7 cellular contexts compared by ENCODE assay signal in the genomic region with DNA sequence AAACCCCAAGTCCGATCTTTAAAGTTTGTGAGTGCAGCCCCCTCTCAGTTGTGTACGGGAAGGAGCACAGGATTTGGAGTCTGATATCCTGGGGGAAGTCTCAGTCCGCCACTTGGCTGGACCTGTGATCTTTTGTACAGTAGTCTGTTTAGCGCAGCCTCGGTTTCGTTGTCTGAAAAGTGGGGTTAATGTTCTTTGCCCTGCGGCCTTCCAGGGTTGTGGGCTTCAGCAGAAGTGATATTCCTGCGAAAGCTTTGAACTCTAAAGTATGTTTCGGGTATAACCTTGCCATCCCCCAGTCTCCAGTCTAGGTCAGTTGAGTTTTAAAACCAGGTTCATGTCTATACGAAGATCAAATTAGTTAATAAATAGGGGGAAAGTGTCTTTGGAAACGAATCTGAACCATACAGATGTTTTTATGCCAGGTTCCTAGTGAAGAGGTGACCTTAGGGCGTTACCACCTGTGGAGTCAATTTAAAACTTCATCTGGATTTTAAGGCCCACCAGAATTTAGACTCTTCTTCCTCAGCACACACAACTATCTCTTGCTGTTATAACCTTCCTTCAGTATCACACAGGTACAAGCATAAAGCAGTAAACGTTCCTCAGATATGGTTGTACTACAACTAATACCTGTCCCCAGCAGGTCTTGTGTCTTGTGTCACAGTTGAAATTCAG. TPM values are rescaled to one million over a fixed set of nuclear protein-coding genes. Genes with fewer than 3 reads are reported as not detected.
DNase-seq lines count a peak whose midpoint lies in the region; ATAC-seq, FAIRE-seq and TF ChIP-seq lines count a peak whose summit lies in the region.

No MANE protein-coding gene starts in this region.

- no peak overlapping the region for H2BK5ac ChIP-seq in mesenchymal stem cell (ENCODE audit: low read depth, low read length, poor library complexity, severe bottlenecking)

- H3K79me1 ChIP-seq in mesenchymal stem cell (replicated peaks; ENCODE audit: low read length, poor library complexity, severe bottlenecking) = peaks cover 6% of the 10 kb centered on the region

- H3K4me3 ChIP-seq in bronchial epithelial cell (ENCODE audit: low read depth, low read length) (peak overlapping the region; percentile 94), mesenchymal stem cell (ENCODE audit: insufficient read depth in 1 of 2, low read depth in 1 of 2, low read length in 2 of 2) (peak overlapping the region; percentile 67 to 90)

- H3K14ac ChIP-seq in mesenchymal stem cell (ENCODE audit: low read length in 2 of 2) = no peak overlapping the region

- H3K27me3 ChIP-seq in bronchial epithelial cell (ENCODE audit: control insufficient read depth, insufficient read depth, low read length) = no peaks in the 10 kb centered on the region
- no peaks in the 10 kb centered on the region for H3K27me3 ChIP-seq in mesenchymal stem cell (ENCODE audit: control insufficient read depth in 1 of 2, insufficient read depth in 1 of 2, low read length in 2 of 2)

- H4K8ac ChIP-seq in mesenchymal stem cell (ENCODE audit: low read length) = peak overlapping the region; percentile 12

- peak overlapping the region in 1 of 2 experiments; percentile 84 for H3K4ac ChIP-seq in mesenchymal stem cell (ENCODE audit: low read depth in 1 of 2, low read length in 2 of 2)

- DNase-seq in bronchial epithelial cell (ENCODE audit: low read depth) (peak; percentile 5), mesenchymal stem cell (no peak), NCI-H226 (no peak)
- no peak for DNase-seq in activated CD4-positive, alpha-beta T cell treated with anti-CD3 and anti-CD28 coated beads, Interleukin-2, amount 50 U/mL, for 1 hour

- H2AFZ ChIP-seq in mesenchymal stem cell (ENCODE audit: low read depth, low read length) = peak overlapping the region; percentile 19

- H3K9ac ChIP-seq in mesenchymal stem cell (ENCODE audit: low read length) = peak overlapping the region; percentile 97

- peak overlapping the region; percentile 71 for H3K4me2 ChIP-seq in mesenchymal stem cell (ENCODE audit: low read length, poor library complexity, severe bottlenecking)

- H4K91ac ChIP-seq in mesenchymal stem cell (ENCODE audit: low read length) = no peak overlapping the region

- H2BK12ac ChIP-seq in mesenchymal stem cell (ENCODE audit: low read length in 2 of 2) = no peak overlapping the region

- FAIRE-seq in bronchial epithelial cell (lab: Jason Lieb, UNC) = no peak

- no peak overlapping the region for H2BK15ac ChIP-seq in mesenchymal stem cell (ENCODE audit: low read depth, poor library complexity, severe bottlenecking)

- no peaks in the 10 kb centered on the region for H3K9me3 ChIP-seq in mesenchymal stem cell (ENCODE audit: control insufficient read depth, low read length)

- no peak overlapping the region for H2AK5ac ChIP-seq in mesenchymal stem cell (ENCODE audit: low read length, severe bottlenecking)

- 29% methylated on average over 12 of the region's 13 CpGs for WGBS in mesenchymal stem cell

- H3K23ac ChIP-seq in mesenchymal stem cell (ENCODE audit: low read length in 2 of 2) = peak overlapping the region in 1 of 2 experiments; percentile 93

- peak overlapping the region in 1 of 2 experiments; percentile 9 for H3K18ac ChIP-seq in mesenchymal stem cell (ENCODE audit: low read depth in 1 of 2, low read length in 2 of 2)

- H2BK120ac ChIP-seq in mesenchymal stem cell (ENCODE audit: low read depth, low read length) = no peak overlapping the region

- no peak overlapping the region for H3K27ac ChIP-seq in mesenchymal stem cell (ENCODE audit: low read length, poor library complexity, severe bottlenecking)

- no peaks in the 10 kb centered on the region for H3K36me3 ChIP-seq in bronchial epithelial cell (ENCODE audit: control insufficient read depth, insufficient read depth, low read length)
- no peaks in the 10 kb centered on the region for H3K36me3 ChIP-seq in mesenchymal stem cell (ENCODE audit: control insufficient read depth in 1 of 2, insufficient read depth in 2 of 2, low read depth in 1 of 2, low read length in 2 of 2)

- H3K4me1 ChIP-seq in mesenchymal stem cell (ENCODE audit: control insufficient read depth, insufficient read depth, low read depth, low read length) = peaks cover 3% of the 10 kb centered on the region

- no peak for TF ChIP-seq CTCF in bronchial epithelial cell (IDR thresholded peaks at IDR 0.05; ENCODE audit: insufficient read depth, low read length, severe bottlenecking)

- ATAC-seq in GM19023 (IDR thresholded peaks at IDR 0.05; ENCODE audit: unreplicated experiment) = peak; percentile 4
- ATAC-seq in HG03460 (IDR thresholded peaks at IDR 0.05; ENCODE audit: unreplicated experiment) = peak; percentile 1
- ATAC-seq in GM21717 (IDR thresholded peaks at IDR 0.05; ENCODE audit: unreplicated experiment) = no peak

RNA-seq across cellular contexts. Expression of a gene that starts 0.9 kb away (rescaled TPM):
- 13.7 and 15.7 TPM in 2 replicates for total RNA-seq in bronchial epithelial cell
- polyA plus RNA-seq in mesenchymal stem cell (2013, experiment 1 of 2) = 9.3 TPM
- polyA plus RNA-seq in mesenchymal stem cell (2013, experiment 2 of 2) = 10.4 TPM
